In genomic region chr13:30617315-30618185, GRCh38 we compare ENCODE assay signal across 8 cellular contexts. TPM values are rescaled to one million over a fixed set of nuclear protein-coding genes. Genes with fewer than 3 reads are reported as not detected.
DNase-seq lines count a peak whose midpoint lies in the region; FAIRE-seq and TF ChIP-seq lines count a peak whose summit lies in the region.

USPL1 (plus strand) TSS chr13:30617920; CDS start chr13:30621141, 3,221 bp downstream.

- peak within 1 kb of the TSS; percentile 94 for H3K9ac ChIP-seq in MM.1S (ENCODE audit: low read length)

- peaks cover 6% of the 10 kb centered on the region for H3K36me3 ChIP-seq in HAP-1 (replicated peaks)
- H3K36me3 ChIP-seq in MM.1S (replicated peaks; ENCODE audit: insufficient read depth, low read length), result no peaks in the 10 kb centered on the region; the same call in 1 of the 2 replicates
- H3K36me3 ChIP-seq in neuron (ENCODE audit: insufficient read depth, low read length), result peaks cover 4% of the 10 kb centered on the region

- peak within 1 kb of the TSS; percentile 89 for H3K4me3 ChIP-seq in HAP-1
- peak within 1 kb of the TSS; percentile 91 for H3K4me3 ChIP-seq in MM.1S (ENCODE audit: low read length)
- peak within 1 kb of the TSS; percentile 65 for H3K4me3 ChIP-seq in neuron (ENCODE audit: low read length)

- in situ Hi-C loops in HAP-1 (cut with MboI; ENCODE audit: low sequenced_read_pairs), result loop anchor here (5.0 kb wide), 1 partner anchor 150 kb away; the partner anchor contains the start of gene HMGB1

- H3K9me3 ChIP-seq in HAP-1, result no peaks in the 10 kb centered on the region
- H3K9me3 ChIP-seq in MM.1S (replicated peaks; ENCODE audit: insufficient read depth, low read length), result no peaks in the 10 kb centered on the region
- no peaks in the 10 kb centered on the region for H3K9me3 ChIP-seq in neuron (ENCODE audit: low read length)

- H3K27me3 ChIP-seq in HAP-1 (ENCODE audit: low read depth), result no peaks in the 10 kb centered on the region
- H3K27me3 ChIP-seq in MM.1S (replicated peaks; ENCODE audit: insufficient read depth, low read length), result no peaks in the 10 kb centered on the region
- no peaks in the 10 kb centered on the region for H3K27me3 ChIP-seq in neuron (ENCODE audit: insufficient read depth, low read length)

- H3F3A ChIP-seq in MM.1S (ENCODE audit: insufficient read depth, low read length), result peaks cover 7% of the 10 kb centered on the region; the same call in 1 of the 2 replicates

- H3K9me2 ChIP-seq in MM.1S (replicated peaks; ENCODE audit: insufficient read depth, low read length), result no peaks in the 10 kb centered on the region

- peak within 1 kb of the TSS; percentile 98 for H3K27ac ChIP-seq in MM.1S (ENCODE audit: low read length)

- peak; percentile 98 for FAIRE-seq in G401.6 (lab: Jason Lieb, UNC)

- TF ChIP-seq CTCF in MM.1S (IDR thresholded peaks at IDR 0.05; ENCODE audit: low read length) (no peak), subcutaneous adipose tissue (IDR thresholded peaks at IDR 0.05; ENCODE audit: low read depth) (no peak)

- H2AFZ ChIP-seq in MM.1S (ENCODE audit: low read length) (peak within 1 kb of the TSS; percentile 69; the same call in 1 of the 2 replicates), neuron (ENCODE audit: low read depth, low read length) (peak within 1 kb of the TSS; percentile 13)

- H3K79me2 ChIP-seq in MM.1S (ENCODE audit: low read length), result peaks cover 62% of the 10 kb centered on the region

- H4K20me1 ChIP-seq in MM.1S (ENCODE audit: insufficient read depth, low read length), result no peaks in the 10 kb centered on the region

- DNase-seq in HAP-1 (ENCODE audit: low spot score in 2 of 2) (peak; percentile 97 to 98), MM.1S (peak; percentile 96), SIG-M5 (lab: John Stamatoyannopoulos, UW) (peak; percentile 94), activated gamma-delta T cell treated with Interleukin-2 at 50 U/mL for 16 hours (peak; percentile 99), foreskin melanocyte (peak; percentile 97)

- H3K4me2 ChIP-seq in MM.1S (ENCODE audit: low read depth, low read length), result peak within 1 kb of the TSS; percentile 69

- H3K4me1 ChIP-seq in HAP-1 (peaks cover 13% of the 10 kb centered on the region), MM.1S (ENCODE audit: low read length) (no peaks in the 10 kb centered on the region), neuron (ENCODE audit: insufficient read depth, low read length) (peaks cover 34% of the 10 kb centered on the region)

RNA-seq across cellular contexts. Expression of gene USPL1, which starts in this region (rescaled TPM):
- total RNA-seq in subcutaneous adipose tissue, result 10 to 100 TPM; 24.3 to 47.8 (median 25.9) TPM

Comparison
In these comparisons a context has a peak if more than half of its experiments do, and no peak if none do; other contexts are left out.
1. Peak in every context shown above with its lines: DNase-seq, H3K4me3 ChIP-seq and H3K27ac ChIP-seq.